10 cellular contexts compared by ENCODE assay signal in genomic region chr7:2716906-2717292, GRCh38. TPM values are rescaled to one million over a fixed set of nuclear protein-coding genes. Genes with fewer than 3 reads are reported as not detected.
A peak's percentile ranks its signal among the peaks of the same experiment; 100 is the strongest.
DNase-seq lines count a peak whose midpoint lies in the region; ATAC-seq, FAIRE-seq and TF ChIP-seq lines count a peak whose summit lies in the region.
"Had no signal": no experiment of that assay in that cellular context is flagged by ENCODE, and none has a peak within 500 bp of the region (broad histone marks: within the 10 kb centered on the region; RNA-seq: fewer than 3 reads in every experiment).

No MANE protein-coding gene starts in this region.

- ATAC-seq in WTC11 = no peak
- no peak for ATAC-seq in stimulated activated memory B cell treated with anti-CD40 and anti-IgM and Interleukin-4, amounts not matched to agents 10 μg/mL and 1 μg/mL and 100 μg/mL, for 72 hours
- no peak for ATAC-seq in HG02759 (IDR thresholded peaks at IDR 0.05; ENCODE audit: unreplicated experiment)

- H3K4me3 Mint-ChIP-seq in WTC11 = no peak overlapping the region
- H3K4me3 Mint-ChIP-seq in stimulated activated memory B cell treated with anti-CD40 and anti-IgM and Interleukin-4, amounts not matched to agents 10 μg/mL and 1 μg/mL and 100 μg/mL, for 72 hours = no peak overlapping the region

- H3K79me2 ChIP-seq in hepatocyte = no peaks in the 10 kb centered on the region

- peak; percentile 23 for FAIRE-seq in GM12891 (lab: Jason Lieb, UNC)

- H4K20me1 ChIP-seq in hepatocyte (ENCODE audit: insufficient read depth, poor library complexity, severe bottlenecking) = no peaks in the 10 kb centered on the region

- CTCF ChIA-PET in WTC11 (lab: Charles Lee) = interaction anchor here (1.1 kb wide), 1 partner anchor 14 kb away, joined by 3 read pairs; no protein-coding TSS in a partner anchor

- DNase-seq in GM12891 (ENCODE audit: insufficient read length, low spot score) = no peak
- DNase-seq in WTC11 (ENCODE audit: low spot score) = no peak
- DNase-seq in hepatocyte (ENCODE audit: low spot score) = no peak
- no peak for DNase-seq in CD1c-positive myeloid dendritic cell (ENCODE audit: extremely low spot score)
- DNase-seq in A172 (ENCODE audit: low spot score) = no peak
- DNase-seq: mammary epithelial cell, NCI-H345 had no signal

- peak overlapping the region; percentile 90 for H3K27ac ChIP-seq in hepatocyte
- H3K27ac ChIP-seq: SJSA1 had no signal

- peaks cover 52% of the 10 kb centered on the region for H3K36me3 Mint-ChIP-seq in WTC11
- peaks cover 62% of the 10 kb centered on the region for H3K36me3 Mint-ChIP-seq in stimulated activated memory B cell treated with anti-CD40 and anti-IgM and Interleukin-4, amounts not matched to agents 10 μg/mL and 1 μg/mL and 100 μg/mL, for 72 hours

- peak overlapping the region; percentile 79; the same call in 1 of the 2 replicates for H3K27ac Mint-ChIP-seq in WTC11
- peak overlapping the region; percentile 88 for H3K27ac Mint-ChIP-seq in stimulated activated memory B cell treated with anti-CD40 and anti-IgM and Interleukin-4, amounts not matched to agents 10 μg/mL and 1 μg/mL and 100 μg/mL, for 72 hours

- peaks cover 6% of the 10 kb centered on the region for H3K4me1 Mint-ChIP-seq in WTC11
- H3K4me1 Mint-ChIP-seq in stimulated activated memory B cell treated with anti-CD40 and anti-IgM and Interleukin-4, amounts not matched to agents 10 μg/mL and 1 μg/mL and 100 μg/mL, for 72 hours = peaks cover 74% of the 10 kb centered on the region

- H3K36me3 ChIP-seq in hepatocyte (replicated peaks; ENCODE audit: insufficient read depth, low read depth) = no peaks in the 10 kb centered on the region

- H3K27me3 Mint-ChIP-seq in WTC11 (ENCODE audit: low read depth) = no peaks in the 10 kb centered on the region
- no peaks in the 10 kb centered on the region for H3K27me3 Mint-ChIP-seq in stimulated activated memory B cell treated with anti-CD40 and anti-IgM and Interleukin-4, amounts not matched to agents 10 μg/mL and 1 μg/mL and 100 μg/mL, for 72 hours

- H3K9me3 ChIP-seq in hepatocyte (ENCODE audit: low read depth) = no peaks in the 10 kb centered on the region
- H3K9me3 ChIP-seq: SJSA1 had no signal

- no peaks in the 10 kb centered on the region for H3K9me2 ChIP-seq in hepatocyte (replicated peaks; ENCODE audit: insufficient read depth)

- TF ChIP-seq CTCF in WTC11 (IDR thresholded peaks at IDR 0.05) = no peak
- TF ChIP-seq CTCF in hepatocyte (IDR thresholded peaks at IDR 0.05; ENCODE audit: poor library complexity) = no peak

- POLR2A ChIA-PET in WTC11 (lab: Charles Lee) = no interaction called here

- peaks cover 23% of the 10 kb centered on the region for H3K4me1 ChIP-seq in hepatocyte (ENCODE audit: insufficient read depth)

- H3K4me2 ChIP-seq in hepatocyte = peak overlapping the region; percentile 55

- no peak overlapping the region for H2AFZ ChIP-seq in hepatocyte

- 74% methylated on average over 20 of the region's 20 CpGs for WGBS in hepatocyte (ENCODE audit: low lambda C conversion rate, missing lambda C conversion rate)

- no peak for TF ChIP-seq POLR2A in GM12891 (IDR thresholded peaks at IDR 0.05; ENCODE audit: low read depth, low read length)

- no peak overlapping the region for H3K4me3 ChIP-seq in hepatocyte
- H3K4me3 ChIP-seq: SJSA1 had no signal

- no peaks in the 10 kb centered on the region for H3K9me3 Mint-ChIP-seq in WTC11
- H3K9me3 Mint-ChIP-seq in stimulated activated memory B cell treated with anti-CD40 and anti-IgM and Interleukin-4, amounts not matched to agents 10 μg/mL and 1 μg/mL and 100 μg/mL, for 72 hours = no peaks in the 10 kb centered on the region

- H3K27me3 ChIP-seq in hepatocyte = no peaks in the 10 kb centered on the region
- H3K27me3 ChIP-seq: SJSA1 had no signal

TF ChIP-seq in GM12891, 5 proteins besides CTCF, POLR2A, EP300 and RAD21:
- TF ChIP-seq SPI1 (IDR thresholded peaks at IDR 0.05; ENCODE audit: low read depth, low read length) = no peak
- no peak for TF ChIP-seq PAX5 (IDR thresholded peaks at IDR 0.05; ENCODE audit: insufficient read depth, low read length, severe bottlenecking)
- no peak for TF ChIP-seq POU2F2 (IDR thresholded peaks at IDR 0.05; ENCODE audit: low read depth, low read length)
- TF ChIP-seq POLR2AphosphoS5 (IDR thresholded peaks at IDR 0.05; ENCODE audit: low read depth, low read length) = no peak
- TF ChIP-seq TAF1 (IDR thresholded peaks at IDR 0.05; ENCODE audit: low read depth, low read length) = no peak

TF ChIP-seq in WTC11, 78 proteins besides CTCF, POLR2A, EP300 and RAD21 (continues in another document):
- TF ChIP-seq ZBTB43 (CRISPR knock-in tag; IDR thresholded peaks at IDR 0.05) (no peak), EMX1 (CRISPR knock-in tag; IDR thresholded peaks at IDR 0.05) (no peak), ZBTB21 (CRISPR knock-in tag; IDR thresholded peaks at IDR 0.05; ENCODE audit: borderline replicate concordance) (no peak), ESRRA (CRISPR knock-in tag; IDR thresholded peaks at IDR 0.05; ENCODE audit: borderline replicate concordance) (no peak), TEAD1 (CRISPR knock-in tag; IDR thresholded peaks at IDR 0.05) (no peak), FOXP4 (CRISPR knock-in tag; IDR thresholded peaks at IDR 0.05) (no peak), ZNF512 (CRISPR knock-in tag; IDR thresholded peaks at IDR 0.05; ENCODE audit: borderline replicate concordance) (no peak), AFF4 (CRISPR knock-in tag; IDR thresholded peaks at IDR 0.05; ENCODE audit: borderline replicate concordance) (no peak)

RNA-seq across cellular contexts. Expression of gene AMZ1, which starts 28.9 kb away (rescaled TPM):
- 1.0 TPM for polyA plus RNA-seq in GM12891 (2012; ENCODE audit: low read depth, missing spikeins)
- 0.85 to 1.4 TPM (median 1.4 TPM) in 3 replicates for total RNA-seq in WTC11 (2021)
- not detected in 2 replicates for total RNA-seq in hepatocyte
- 1.4 TPM in 1 of 2 replicates, not detected in the other for polyA plus RNA-seq in hepatocyte
- 0.07 and 0.28 TPM in 2 replicates for total RNA-seq in A172 (2014; rRNA removed; shearing (Covaris generic))
